ENCODE assay signal across 8 cellular contexts in the genomic region with DNA sequence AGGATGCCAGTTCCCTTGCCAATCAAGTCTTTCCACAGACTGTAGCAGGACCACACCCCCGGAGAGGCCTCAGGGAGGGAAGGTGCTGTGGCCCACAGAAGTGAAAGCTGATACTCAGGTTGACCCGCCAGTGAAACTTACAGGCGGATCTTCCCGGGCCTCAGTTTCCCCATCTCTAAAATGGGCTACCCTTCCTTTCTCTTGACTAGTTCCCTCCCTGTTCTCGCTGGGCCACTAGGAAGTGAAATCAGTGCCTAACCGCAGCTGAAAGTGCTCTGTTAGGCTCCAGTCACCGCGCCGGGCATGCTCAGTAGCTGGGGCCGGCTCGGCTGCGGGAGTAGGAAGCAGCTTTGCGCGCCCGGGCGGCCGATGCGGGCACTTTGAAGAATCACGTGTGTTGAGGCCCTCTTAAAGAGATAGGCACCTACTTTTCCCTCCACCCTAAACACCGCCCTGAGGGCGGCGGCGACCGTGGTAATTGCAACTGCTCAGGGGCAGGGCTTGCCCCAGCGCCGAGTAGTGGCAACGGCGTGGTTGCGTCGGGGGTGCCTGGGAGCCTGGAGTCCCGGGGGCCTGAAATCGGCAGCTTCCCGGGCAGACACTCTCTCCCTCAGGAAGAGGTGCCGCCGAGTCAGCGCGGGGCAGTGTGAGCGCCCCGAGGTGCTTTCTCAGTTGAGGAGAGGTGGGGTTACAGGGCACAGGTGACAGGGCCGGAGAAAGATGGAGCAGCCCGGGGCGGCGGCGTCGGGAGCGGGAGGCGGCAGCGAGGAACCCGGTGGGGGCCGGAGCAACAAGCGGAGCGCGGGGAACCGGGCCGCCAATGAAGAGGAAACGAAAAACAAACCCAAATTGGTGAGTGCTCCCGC. TPM values are rescaled to one million over a fixed set of nuclear protein-coding genes. Genes with fewer than 3 reads are reported as not detected.
DNase-seq lines count a peak whose midpoint lies in the region; ATAC-seq and TF ChIP-seq lines count a peak whose summit lies in the region.

A gene (plus strand): TSS at position 504 of the 866 bp plus-strand sequence.

- H3F3A ChIP-seq in DOHH2 (ENCODE audit: control insufficient read depth, insufficient read depth) = 0 out of 2 replicates have a peak, but pooled peaks cover 2% of the 10 kb centered on the region

- peak within 1 kb of the TSS; percentile 71 for H3K4me2 ChIP-seq in DOHH2 (ENCODE audit: low read length)

- H3K27ac ChIP-seq in DOHH2 (ENCODE audit: low read depth, low read length) (peak within 1 kb of the TSS; percentile 35), angular gyrus (ENCODE audit: low read depth, low read length) (peak within 1 kb of the TSS; percentile 62), right cardiac atrium (ENCODE audit: low read length) (peak within 1 kb of the TSS; percentile 85), rectal smooth muscle tissue (ENCODE audit: low read depth, low read length) (peak within 1 kb of the TSS; percentile 60), uterus (peak within 1 kb of the TSS; percentile 79 to 84)

- H3K9me3 ChIP-seq in DOHH2 (ENCODE audit: control insufficient read depth, insufficient read depth, low read length) (no peaks in the 10 kb centered on the region), right cardiac atrium (ENCODE audit: control insufficient read depth, low read length) (no peaks in the 10 kb centered on the region), uterus (no peaks in the 10 kb centered on the region)

- peak; percentile 19 to 27 for TF ChIP-seq POLR2A in uterus (IDR thresholded peaks at IDR 0.05)

- H3K27me3 ChIP-seq in DOHH2 (ENCODE audit: control insufficient read depth, low read length) = no peaks in the 10 kb centered on the region
- no peaks in the 10 kb centered on the region for H3K27me3 ChIP-seq in right cardiac atrium (ENCODE audit: control insufficient read depth, insufficient read depth)
- no peaks in the 10 kb centered on the region for H3K27me3 ChIP-seq in rectal smooth muscle tissue (ENCODE audit: control insufficient read depth, insufficient read depth, low read length)
- no peaks in the 10 kb centered on the region for H3K27me3 ChIP-seq in uterus

- no peaks in the 10 kb centered on the region for H3K9me2 ChIP-seq in DOHH2 (replicated peaks; ENCODE audit: control insufficient read depth, low read length)

- peak within 1 kb of the TSS; percentile 83 for H3K4me3 ChIP-seq in DOHH2 (ENCODE audit: low read length)
- peak within 1 kb of the TSS; percentile 79 for H3K4me3 ChIP-seq in right cardiac atrium (ENCODE audit: low read length)
- H3K4me3 ChIP-seq in rectal smooth muscle tissue (ENCODE audit: low read length) = peak within 1 kb of the TSS; percentile 69
- H3K4me3 ChIP-seq in uterus = peak within 1 kb of the TSS; percentile 55 to 58

- no peaks in the 10 kb centered on the region for H4K20me1 ChIP-seq in DOHH2 (ENCODE audit: control insufficient read depth, insufficient read depth, low read depth, low read length)

- intact Hi-C loops in right cardiac atrium (cut with DNase I) = no loop called here
- intact Hi-C loops in uterus (cut with DNase I; ENCODE audit: low total_unique reads) = no loop called here

- peak; percentile 84 for ATAC-seq in GM21528 (IDR thresholded peaks at IDR 0.05; ENCODE audit: low FRiP score, unreplicated experiment)
- peak; percentile 96 to 97 for ATAC-seq in right cardiac atrium

- TF ChIP-seq CTCF in DOHH2 (IDR thresholded peaks at IDR 0.05; ENCODE audit: low read depth, low read length, poor library complexity, severe bottlenecking) (no peak), uterus (IDR thresholded peaks at IDR 0.05) (peak in 2 of 4 experiments; percentile 3 to 7)

- H3K4me1 ChIP-seq in DOHH2 (ENCODE audit: control insufficient read depth, low read length) = peaks cover 13% of the 10 kb centered on the region
- H3K4me1 ChIP-seq in right cardiac atrium (ENCODE audit: control insufficient read depth, insufficient read depth, low read length) = no peaks in the 10 kb centered on the region
- no peaks in the 10 kb centered on the region for H3K4me1 ChIP-seq in rectal smooth muscle tissue (ENCODE audit: control insufficient read depth, insufficient read depth, low read length)
- no peaks in the 10 kb centered on the region for H3K4me1 ChIP-seq in uterus

- peaks cover 38% of the 10 kb centered on the region for H3K79me2 ChIP-seq in DOHH2 (ENCODE audit: control insufficient read depth, low read length)

- peak; percentile 67 for DNase-seq in HuH-7 (ENCODE audit: low spot score)
- DNase-seq in T follicular helper cell (ENCODE audit: low read depth) = peak; percentile 58
- peak; percentile 73 to 90 (median 89) for DNase-seq in right cardiac atrium
- peak; percentile 63 to 66 for DNase-seq in uterus

- H3K36me3 ChIP-seq in DOHH2 (ENCODE audit: control insufficient read depth, low read length) = no peaks in the 10 kb centered on the region
- no peaks in the 10 kb centered on the region for H3K36me3 ChIP-seq in rectal smooth muscle tissue (ENCODE audit: control insufficient read depth, insufficient read depth, low read length)
- no peaks in the 10 kb centered on the region for H3K36me3 ChIP-seq in uterus

- WGBS in right cardiac atrium = under 1% methylated on average over 57 of the region's 57 CpGs

- H3K9ac ChIP-seq in rectal smooth muscle tissue (ENCODE audit: low read length) = peak within 1 kb of the TSS; percentile 45

RNA-seq across cellular contexts. Expression of the gene that starts here (rescaled TPM):
- total RNA-seq in right cardiac atrium (10 to 100 TPM; 10.4 to 12.3 (median 11.6) TPM), uterus (10 to 100 TPM; 16.7 to 41.5 (median 30.3) TPM)
- polyA plus RNA-seq in right cardiac atrium = 3.6 TPM

Comparison
In these comparisons a context has a peak if more than half of its experiments do, and no peak if none do; other contexts are left out.
1. Peak in every context shown above with its lines: DNase-seq, ATAC-seq, H3K4me3 ChIP-seq and H3K27ac ChIP-seq.
2. H3K27ac ChIP-seq: peak in every context shown above with its lines; median percentile 85 in right cardiac atrium; 82 in uterus; 62 in angular gyrus; 60 in rectal smooth muscle tissue; 35 in DOHH2.